In the genomic region with DNA sequence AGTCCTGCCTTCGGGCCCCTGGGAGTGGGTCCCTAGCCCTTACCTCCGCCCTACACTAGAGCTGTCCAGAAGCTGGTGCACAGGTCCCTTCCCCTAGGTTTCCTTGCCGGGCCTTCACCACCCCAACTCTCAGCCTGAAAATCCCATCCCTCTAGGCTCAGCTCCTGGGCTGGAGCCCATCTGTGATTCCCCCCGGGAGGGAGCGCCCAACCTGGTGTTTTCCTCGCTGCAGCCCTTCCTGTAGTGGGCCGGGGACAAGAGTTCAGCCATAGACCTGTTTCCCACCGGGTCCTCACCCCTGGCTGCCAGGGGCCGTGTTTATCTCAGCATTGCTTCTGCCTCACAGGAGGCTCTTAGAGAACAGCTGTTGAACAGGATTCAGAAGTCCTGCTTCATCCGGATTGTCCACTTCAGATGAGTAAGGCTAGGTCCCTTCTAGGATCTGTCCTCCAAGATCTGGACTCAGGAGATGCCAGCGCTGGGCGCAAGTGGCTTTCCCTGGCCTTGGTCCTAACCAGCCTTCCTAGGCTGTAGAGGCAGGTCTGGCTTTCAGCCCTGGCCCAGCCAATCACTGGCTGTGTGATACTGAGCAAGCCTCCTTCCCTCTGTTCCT, we compare ENCODE assay signal across 1 cellular context.
TF ChIP-seq lines count a peak whose summit lies in the region.

No MANE protein-coding gene starts in this region.

TF ChIP-seq in liver, 16 proteins besides CTCF, POLR2A, EP300 and RAD21 (continued from another document):
- TF ChIP-seq, protein P1, sequence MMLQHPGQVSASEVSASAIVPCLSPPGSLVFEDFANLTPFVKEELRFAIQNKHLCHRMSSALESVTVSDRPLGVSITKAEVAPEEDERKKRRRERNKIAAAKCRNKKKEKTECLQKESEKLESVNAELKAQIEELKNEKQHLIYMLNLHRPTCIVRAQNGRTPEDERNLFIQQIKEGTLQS (IDR thresholded peaks at IDR 0.05): no peak
- TF ChIP-seq FOXA2 (IDR thresholded peaks at IDR 0.05): no peak
